In the genomic region with DNA sequence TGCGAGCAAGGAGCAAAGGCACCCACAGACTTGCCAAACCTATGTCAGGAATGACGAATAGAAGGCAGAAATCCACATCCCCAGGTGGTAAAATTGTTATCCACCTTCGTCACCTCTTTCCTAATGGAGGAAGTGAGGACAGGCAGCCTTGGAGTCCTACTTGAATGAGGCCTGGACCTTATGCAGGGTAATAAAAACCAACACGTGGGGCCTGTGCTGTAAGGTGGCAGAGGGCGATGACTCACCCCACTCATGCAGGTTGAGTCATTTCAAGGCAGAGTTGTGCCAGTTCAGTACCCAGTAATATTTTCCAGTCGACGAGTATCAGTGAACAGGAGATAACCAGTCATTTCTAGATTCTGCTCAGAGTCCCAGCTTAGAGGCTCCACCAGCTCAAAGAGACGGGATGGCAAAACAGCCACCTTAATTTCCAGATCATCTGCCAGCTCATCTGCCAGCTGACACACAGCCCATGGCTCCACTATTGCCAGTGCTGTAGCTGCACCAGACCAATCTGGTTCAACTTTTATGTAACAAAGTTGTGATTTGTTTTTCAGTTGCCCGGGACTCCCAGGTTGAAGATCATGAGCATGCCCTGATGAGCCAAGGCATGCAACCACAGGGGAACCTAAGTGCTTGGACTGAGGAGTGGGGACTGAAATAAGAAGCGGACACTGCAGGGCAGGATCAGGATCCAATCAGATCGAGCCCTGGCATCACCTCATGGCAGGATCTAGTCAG, we compare ENCODE assay signal across 8 cellular contexts.
DNase-seq lines count a peak whose midpoint lies in the region; ATAC-seq and TF ChIP-seq lines count a peak whose summit lies in the region.

No MANE protein-coding gene starts in this region.

- CTCF ChIA-PET in HEK293 (lab: Yijun Ruan, JAX), result interaction anchor here (0.8 to 1.7 kb wide), 2 partner anchors 18 to 59 kb away, joined by 3 to 5 read pairs; no protein-coding TSS in a partner anchor

- H3K27me3 Mint-ChIP-seq in stimulated activated naive B cell treated with anti-CD40 and anti-IgM and Interleukin-4, amounts not matched to agents 10 μg/mL and 1 μg/mL and 100 μg/mL, for 72 hours, result peaks cover 5 to 7% of the 10 kb centered on the region in 2 donors

- H3K27ac Mint-ChIP-seq in stimulated activated naive B cell treated with anti-CD40 and anti-IgM and Interleukin-4, amounts not matched to agents 10 μg/mL and 1 μg/mL and 100 μg/mL, for 72 hours, result peak overlapping the region; percentile 80

- no peaks in the 10 kb centered on the region for H3K36me3 Mint-ChIP-seq in stimulated activated naive B cell treated with anti-CD40 and anti-IgM and Interleukin-4, amounts not matched to agents 10 μg/mL and 1 μg/mL and 100 μg/mL, for 72 hours

- H3K27ac ChIP-seq in HEK293 (ENCODE audit: extremely low read depth, low read depth, low read length), result no peak overlapping the region
- H3K27ac ChIP-seq in lung (ENCODE audit: low read depth in 1 of 2, low read length in 1 of 2), result no peak overlapping the region

- H3K4me3 ChIP-seq in HEK293 (ENCODE audit: low read depth, low read length), result no peak overlapping the region
- H3K4me3 ChIP-seq in adipocyte (ENCODE audit: low read length), result no peak overlapping the region
- H3K4me3 ChIP-seq in lung, result no peak overlapping the region

- H3K36me3 ChIP-seq in HEK293 (ENCODE audit: control insufficient read depth in 2 of 2, insufficient read depth in 1 of 2, low read length in 2 of 2) (no peaks in the 10 kb centered on the region), adipocyte (ENCODE audit: control insufficient read depth, insufficient read depth, low read length, severe bottlenecking) (no peaks in the 10 kb centered on the region), lung (ENCODE audit: control insufficient read depth in 2 of 2, insufficient read depth in 2 of 2, low read length in 2 of 2) (no peaks in the 10 kb centered on the region)

- H3K4me3 Mint-ChIP-seq in stimulated activated naive B cell treated with anti-CD40 and anti-IgM and Interleukin-4, amounts not matched to agents 10 μg/mL and 1 μg/mL and 100 μg/mL, for 72 hours, result peak overlapping the region in 1 of 2 donors; percentile 2

- H3K9me3 ChIP-seq in HEK293 (ENCODE audit: control insufficient read depth, insufficient read depth, low read depth, low read length) (no peaks in the 10 kb centered on the region), adipocyte (ENCODE audit: control insufficient read depth, low read length) (no peaks in the 10 kb centered on the region), lung (ENCODE audit: control insufficient read depth in 2 of 2, insufficient read depth in 1 of 2, low read length in 1 of 2) (peaks cover 0 to 2% of the 10 kb centered on the region in 2 donors)

- TF ChIP-seq CTCF in HEK293 (tag by site-specific recombination; IDR thresholded peaks at IDR 0.05), result no peak
- no peak for TF ChIP-seq CTCF in lung (IDR thresholded peaks at IDR 0.05; ENCODE audit: control extremely low read depth, extremely low read depth)

- no peak overlapping the region for H3K9ac ChIP-seq in adipocyte (ENCODE audit: low read length)

- H3K27me3 ChIP-seq in adipocyte (replicated peaks; ENCODE audit: control insufficient read depth, insufficient read depth, low read length) (no peaks in the 10 kb centered on the region), lung (ENCODE audit: control insufficient read depth, insufficient read depth) (no peaks in the 10 kb centered on the region)

- H3K9me3 Mint-ChIP-seq in stimulated activated naive B cell treated with anti-CD40 and anti-IgM and Interleukin-4, amounts not matched to agents 10 μg/mL and 1 μg/mL and 100 μg/mL, for 72 hours, result no peaks in the 10 kb centered on the region

- H3K4me1 Mint-ChIP-seq in stimulated activated naive B cell treated with anti-CD40 and anti-IgM and Interleukin-4, amounts not matched to agents 10 μg/mL and 1 μg/mL and 100 μg/mL, for 72 hours, result peaks cover 28 to 38% of the 10 kb centered on the region in 2 donors

- DNase-seq in COLO829 (ENCODE audit: low spot score) (peak; percentile 49), adipocyte (ENCODE audit: low read depth) (peak; percentile 61), lung (ENCODE audit: low spot score) (peak; percentile 83)
- DNase-seq in stimulated activated naive B cell treated with anti-CD40 and anti-IgM and Interleukin-4, amounts not matched to agents 10 μg/mL and 1 μg/mL and 100 μg/mL, for 72 hours, result peak; percentile 76

- 68 to 93% methylated on average over 11 of the region's 11 CpGs for WGBS in lung, 2 donors

- peak; percentile 85 for ATAC-seq in SK-N-SH treated with all-trans-retinoic acid at 6 μM for 48 hours
- ATAC-seq in lung (ENCODE audit: insufficient read depth, low FRiP score), result peak; percentile 78
- ATAC-seq in stimulated activated naive B cell treated with anti-CD40 and anti-IgM and Interleukin-4, amounts not matched to agents 10 μg/mL and 1 μg/mL and 100 μg/mL, for 72 hours (replicated peaks), result peak; percentile 96 to 98
- no peak for ATAC-seq in HG03571 (IDR thresholded peaks at IDR 0.05; ENCODE audit: unreplicated experiment)
- no peak for ATAC-seq in HG03025 (IDR thresholded peaks at IDR 0.05; ENCODE audit: low FRiP score, unreplicated experiment)

- 0 out of 2 replicates have a peak, but pooled peaks cover 3% of the 10 kb centered on the region for H3K4me1 ChIP-seq in HEK293 (ENCODE audit: control insufficient read depth, insufficient read depth, low read length)
- H3K4me1 ChIP-seq in adipocyte (ENCODE audit: control insufficient read depth, insufficient read depth, low read length), result peaks cover 36% of the 10 kb centered on the region
- peaks cover 0 to 7% of the 10 kb centered on the region in 2 donors for H3K4me1 ChIP-seq in lung (ENCODE audit: control insufficient read depth in 2 of 2, insufficient read depth in 2 of 2, low read length in 2 of 2)

- POLR2A ChIA-PET in HEK293 (lab: Yijun Ruan, JAX), result no interaction called here

TF ChIP-seq in HEK293, 187 proteins besides CTCF, POLR2A, EP300 and RAD21 (continues in another document):
- TF ChIP-seq ZNF629 (tag by site-specific recombination; IDR thresholded peaks at IDR 0.05), result peak; percentile 95
- TF ChIP-seq WT1 (tag by site-specific recombination; IDR thresholded peaks at IDR 0.05), result no peak
- TF ChIP-seq ZNF510 (tag by site-specific recombination; IDR thresholded peaks at IDR 0.05; ENCODE audit: insufficient replicate concordance), result no peak
- no peak for TF ChIP-seq ZNF529 (tag by site-specific recombination; IDR thresholded peaks at IDR 0.05; ENCODE audit: insufficient replicate concordance)
- TF ChIP-seq ZNF560 (tag by site-specific recombination; IDR thresholded peaks at IDR 0.05; ENCODE audit: borderline replicate concordance), result no peak
- TF ChIP-seq ZNF132 (tag by site-specific recombination; IDR thresholded peaks at IDR 0.05; ENCODE audit: borderline replicate concordance), result no peak
- TF ChIP-seq ZNF221 (tag by site-specific recombination; IDR thresholded peaks at IDR 0.05; ENCODE audit: borderline replicate concordance), result no peak
- TF ChIP-seq, protein P1, sequence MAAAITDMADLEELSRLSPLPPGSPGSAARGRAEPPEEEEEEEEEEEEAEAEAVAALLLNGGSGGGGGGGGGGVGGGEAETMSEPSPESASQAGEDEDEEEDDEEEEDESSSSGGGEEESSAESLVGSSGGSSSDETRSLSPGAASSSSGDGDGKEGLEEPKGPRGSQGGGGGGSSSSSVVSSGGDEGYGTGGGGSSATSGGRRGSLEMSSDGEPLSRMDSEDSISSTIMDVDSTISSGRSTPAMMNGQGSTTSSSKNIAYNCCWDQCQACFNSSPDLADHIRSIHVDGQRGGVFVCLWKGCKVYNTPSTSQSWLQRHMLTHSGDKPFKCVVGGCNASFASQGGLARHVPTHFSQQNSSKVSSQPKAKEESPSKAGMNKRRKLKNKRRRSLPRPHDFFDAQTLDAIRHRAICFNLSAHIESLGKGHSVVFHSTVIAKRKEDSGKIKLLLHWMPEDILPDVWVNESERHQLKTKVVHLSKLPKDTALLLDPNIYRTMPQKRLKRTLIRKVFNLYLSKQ (tag by site-specific recombination; IDR thresholded peaks at IDR 0.05; ENCODE audit: borderline replicate concordance), result no peak
- no peak for TF ChIP-seq MEIS1 (CRISPR knock-in tag; IDR thresholded peaks at IDR 0.05; ENCODE audit: borderline replicate concordance)
- peak; percentile 80 for TF ChIP-seq ZFP37 (tag by site-specific recombination; IDR thresholded peaks at IDR 0.05)
- TF ChIP-seq ZSCAN30 (tag by site-specific recombination; IDR thresholded peaks at IDR 0.05), result no peak
- TF ChIP-seq EGR2 (tag by site-specific recombination; IDR thresholded peaks at IDR 0.05; ENCODE audit: low read depth), result no peak

TF ChIP-seq in SK-N-SH treated with all-trans-retinoic acid at 6 μM for 48 hours, 23 proteins besides CTCF, POLR2A, EP300 and RAD21 (continues in another document):
- TF ChIP-seq, protein P2, sequence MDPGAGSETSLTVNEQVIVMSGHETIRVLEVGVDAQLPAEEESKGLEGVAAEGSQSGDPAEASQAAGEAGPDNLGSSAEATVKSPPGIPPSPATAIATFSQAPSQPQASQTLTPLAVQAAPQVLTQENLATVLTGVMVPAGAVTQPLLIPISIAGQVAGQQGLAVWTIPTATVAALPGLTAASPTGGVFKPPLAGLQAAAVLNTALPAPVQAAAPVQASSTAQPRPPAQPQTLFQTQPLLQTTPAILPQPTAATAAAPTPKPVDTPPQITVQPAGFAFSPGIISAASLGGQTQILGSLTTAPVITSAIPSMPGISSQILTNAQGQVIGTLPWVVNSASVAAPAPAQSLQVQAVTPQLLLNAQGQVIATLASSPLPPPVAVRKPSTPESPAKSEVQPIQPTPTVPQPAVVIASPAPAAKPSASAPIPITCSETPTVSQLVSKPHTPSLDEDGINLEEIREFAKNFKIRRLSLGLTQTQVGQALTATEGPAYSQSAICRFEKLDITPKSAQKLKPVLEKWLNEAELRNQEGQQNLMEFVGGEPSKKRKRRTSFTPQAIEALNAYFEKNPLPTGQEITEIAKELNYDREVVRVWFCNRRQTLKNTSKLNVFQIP (CRISPR knock-in tag; IDR thresholded peaks at IDR 0.05; ENCODE audit: borderline replicate concordance, low read depth), result no peak
- TF ChIP-seq, protein P3, sequence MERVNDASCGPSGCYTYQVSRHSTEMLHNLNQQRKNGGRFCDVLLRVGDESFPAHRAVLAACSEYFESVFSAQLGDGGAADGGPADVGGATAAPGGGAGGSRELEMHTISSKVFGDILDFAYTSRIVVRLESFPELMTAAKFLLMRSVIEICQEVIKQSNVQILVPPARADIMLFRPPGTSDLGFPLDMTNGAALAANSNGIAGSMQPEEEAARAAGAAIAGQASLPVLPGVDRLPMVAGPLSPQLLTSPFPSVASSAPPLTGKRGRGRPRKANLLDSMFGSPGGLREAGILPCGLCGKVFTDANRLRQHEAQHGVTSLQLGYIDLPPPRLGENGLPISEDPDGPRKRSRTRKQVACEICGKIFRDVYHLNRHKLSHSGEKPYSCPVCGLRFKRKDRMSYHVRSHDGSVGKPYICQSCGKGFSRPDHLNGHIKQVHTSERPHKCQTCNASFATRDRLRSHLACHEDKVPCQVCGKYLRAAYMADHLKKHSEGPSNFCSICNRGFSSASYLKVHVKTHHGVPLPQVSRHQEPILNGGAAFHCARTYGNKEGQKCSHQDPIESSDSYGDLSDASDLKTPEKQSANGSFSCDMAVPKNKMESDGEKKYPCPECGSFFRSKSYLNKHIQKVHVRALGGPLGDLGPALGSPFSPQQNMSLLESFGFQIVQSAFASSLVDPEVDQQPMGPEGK (CRISPR knock-in tag; IDR thresholded peaks at IDR 0.05; ENCODE audit: borderline replicate concordance), result no peak
- no peak for TF ChIP-seq ZNF8 (CRISPR knock-in tag; IDR thresholded peaks at IDR 0.05)
- peak; percentile 42; the same call in 1 of the 2 replicates for TF ChIP-seq SNAI2 (CRISPR knock-in tag; IDR thresholded peaks at IDR 0.05)

Comparison
In these comparisons a context has a peak if more than half of its experiments do, and no peak if none do; other contexts are left out.
1. ATAC-seq: peak in SK-N-SH treated with all-trans-retinoic acid at 6 μM for 48 hours (single experiment), lung (single experiment) and stimulated activated naive B cell treated with anti-CD40 and anti-IgM and Interleukin-4, amounts not matched to agents 10 μg/mL and 1 μg/mL and 100 μg/mL, for 72 hours (2 of 2); none in HG03571 (single experiment) and HG03025 (single experiment).
2. Peak in every context shown above with its lines, with median percentiles within 50 percentile points of each other: DNase-seq.